Comparison of ENCODE assay signal across 12 cellular contexts in genomic region chr7:86785641-86786040, GRCh38.
DNase-seq lines count a peak whose midpoint lies in the region; ATAC-seq lines count a peak whose summit lies in the region.
"Had no signal": no experiment of that assay in that cellular context is flagged by ENCODE, and none has a peak within 500 bp of the region (broad histone marks: within the 10 kb centered on the region; RNA-seq: fewer than 3 reads in every experiment).

No MANE protein-coding gene starts in this region.

- H3K4me3 ChIP-seq in GM23248: no peak overlapping the region

- H3K36me3 ChIP-seq in GM23248 (ENCODE audit: low read depth): no peaks in the 10 kb centered on the region

- H3K27me3 ChIP-seq in GM23248 (replicated peaks; ENCODE audit: insufficient read depth): no peaks in the 10 kb centered on the region

- H3K9me2 ChIP-seq in GM23248 (ENCODE audit: insufficient read depth): no peaks in the 10 kb centered on the region

- no peak overlapping the region for H2AFZ ChIP-seq in GM23248

- H3K4me2 ChIP-seq in GM23248 (ENCODE audit: unreplicated experiment): no peak overlapping the region

- no peaks in the 10 kb centered on the region for H3K9me3 ChIP-seq in GM23248 (ENCODE audit: low read depth)

- peak; percentile 84 for ATAC-seq in GM18868 (IDR thresholded peaks at IDR 0.05; ENCODE audit: unreplicated experiment)
- ATAC-seq in GM21529 (IDR thresholded peaks at IDR 0.05; ENCODE audit: unreplicated experiment): peak; percentile 82
- peak; percentile 84 for ATAC-seq in HG03108 (IDR thresholded peaks at IDR 0.05; ENCODE audit: unreplicated experiment)
- ATAC-seq: activated T-helper 17 cell treated with anti-CD3 and anti-CD28 coated beads, Interleukin-2, amount 50 U/mL, for 72 hours had no signal

- WGBS in GM23248 (ENCODE audit: low coverage in 1 of 2, low lambda C conversion rate in 2 of 2, missing lambda C conversion rate in 2 of 2), 2 experiments: 17 to 19% methylated on average over 3 of the region's 3 CpGs

- no peaks in the 10 kb centered on the region for H3K4me1 ChIP-seq in GM23248 (ENCODE audit: insufficient read depth)

- H3K27ac ChIP-seq in GM23248: no peak overlapping the region

- H3K79me2 ChIP-seq in GM23248 (ENCODE audit: insufficient read depth): no peaks in the 10 kb centered on the region

- H4K20me1 ChIP-seq in GM23248 (ENCODE audit: insufficient read depth): no peaks in the 10 kb centered on the region

- H3F3A ChIP-seq in GM23248 (ENCODE audit: insufficient read depth): no peaks in the 10 kb centered on the region

- H3K9ac ChIP-seq in GM23248: no peak overlapping the region

- in situ Hi-C loops in GM23248 (cut with MboI): no loop called here

- DNase-seq in RPMI8226 (peak; percentile 18), NCI-H1417 (lab: John Stamatoyannopoulos, UW) (no peak), GM23248 (no peak), NCI-H1694 (lab: John Stamatoyannopoulos, UW) (no peak), mucosa of gallbladder (ENCODE audit: low spot score) (no peak)
- DNase-seq: Karpas-422, kidney glomerular epithelial cell, NCI-H774 had no signal
